In the genomic region with DNA sequence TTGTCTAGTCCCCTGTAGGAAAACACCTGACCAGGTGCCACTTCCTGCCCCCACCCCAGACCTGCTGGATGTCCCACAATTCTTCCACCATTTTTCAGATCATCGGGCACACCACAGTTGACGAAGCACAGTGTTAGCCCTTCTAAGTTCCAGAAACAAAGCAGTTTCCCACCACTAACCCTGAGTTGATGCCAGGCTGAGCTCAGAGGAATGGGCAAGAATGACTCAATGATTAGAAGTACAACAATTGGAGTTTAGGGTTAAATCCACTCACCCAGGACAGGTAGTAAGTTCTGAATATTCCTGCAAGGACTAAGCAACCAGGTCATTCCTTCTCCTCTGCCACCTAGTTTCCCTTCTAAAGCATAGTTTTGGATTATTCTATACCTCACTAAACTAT, we compare ENCODE assay signal across 16 cellular contexts.
DNase-seq lines count a peak whose midpoint lies in the region; ATAC-seq and TF ChIP-seq lines count a peak whose summit lies in the region.
"Had no signal": no experiment of that assay in that cellular context is flagged by ENCODE, and none has a peak within 500 bp of the region (broad histone marks: within the 10 kb centered on the region; RNA-seq: fewer than 3 reads in every experiment).

No MANE protein-coding gene starts in this region.

- DNase-seq in DND-41 (no peak), foreskin keratinocyte (no peak), kidney tubule cell (ENCODE audit: low spot score) (peak; percentile 69), H7 (no peak), glutamatergic neuron (no peak)
- DNase-seq in activated naive CD4-positive, alpha-beta T cell treated with anti-CD3 and anti-CD28 coated beads, Interleukin-2, amount 50 U/mL, for 16 hours: no peak
- DNase-seq: C1 segment of cervical spinal cord; Calu3; CD4-positive, alpha-beta memory T cell; COR-L47; DMS53; DMS79 treated with DMSO at 0.1 percent for 48 hours; HFFc6 had no signal

- H3K27me3 Mint-ChIP-seq in activated T-helper 17 cell treated with anti-CD3 and anti-CD28 coated beads, Interleukin-2, amount 50 U/mL, for 72 hours: no peaks in the 10 kb centered on the region
- no peaks in the 10 kb centered on the region for H3K27me3 Mint-ChIP-seq in glutamatergic neuron (ENCODE audit: unreplicated experiment)
- H3K27me3 Mint-ChIP-seq: CD4-positive, alpha-beta memory T cell had no signal

- H3K4me3 ChIP-seq in DND-41 (ENCODE audit: low read depth in 1 of 2, low read length in 2 of 2) (no peak overlapping the region), H7 (ENCODE audit: insufficient read depth, low read depth, low read length) (no peak overlapping the region)
- H3K4me3 ChIP-seq: GM23338, HAP-1 had no signal

- H3K9ac ChIP-seq in DND-41 (ENCODE audit: low read depth, low read length): no peak overlapping the region

- H3K4me1 Mint-ChIP-seq in activated T-helper 17 cell treated with anti-CD3 and anti-CD28 coated beads, Interleukin-2, amount 50 U/mL, for 72 hours: no peaks in the 10 kb centered on the region
- H3K4me1 Mint-ChIP-seq in glutamatergic neuron (ENCODE audit: low read depth, unreplicated experiment): no peaks in the 10 kb centered on the region
- H3K4me1 Mint-ChIP-seq: GM23338 had no signal

- H4K20me1 ChIP-seq in DND-41 (ENCODE audit: insufficient read depth, low read length): no peaks in the 10 kb centered on the region

- no peaks in the 10 kb centered on the region for H3K36me3 Mint-ChIP-seq in activated T-helper 17 cell treated with anti-CD3 and anti-CD28 coated beads, Interleukin-2, amount 50 U/mL, for 72 hours (ENCODE audit: low read depth)
- no peaks in the 10 kb centered on the region for H3K36me3 Mint-ChIP-seq in glutamatergic neuron (ENCODE audit: unreplicated experiment)
- H3K36me3 Mint-ChIP-seq: CD4-positive, alpha-beta memory T cell had no signal

- H3K79me2 ChIP-seq in DND-41 (ENCODE audit: insufficient read depth, low read length): no peaks in the 10 kb centered on the region

- H3K4me1 ChIP-seq in DND-41 (ENCODE audit: insufficient read depth, low read length): no peaks in the 10 kb centered on the region; the same call in 1 of the 2 replicates
- H3K4me1 ChIP-seq in foreskin keratinocyte: peaks cover 17% of the 10 kb centered on the region
- H3K4me1 ChIP-seq: HAP-1 had no signal

- no peaks in the 10 kb centered on the region for H3K9me3 ChIP-seq in DND-41 (ENCODE audit: insufficient read depth, low read length, severe bottlenecking)
- H3K9me3 ChIP-seq: HAP-1 had no signal

- ATAC-seq in DND-41 (ENCODE audit: insufficient read depth, low read depth): no peak; the same call in 2 of the 3 replicates
- ATAC-seq in activated T-helper 17 cell treated with anti-CD3 and anti-CD28 coated beads, Interleukin-2, amount 50 U/mL, for 72 hours (replicated peaks): no peak
- ATAC-seq in foreskin keratinocyte: no peak
- ATAC-seq: GM23338 had no signal

- no peak overlapping the region for H3K4me3 Mint-ChIP-seq in activated T-helper 17 cell treated with anti-CD3 and anti-CD28 coated beads, Interleukin-2, amount 50 U/mL, for 72 hours
- no peak overlapping the region for H3K4me3 Mint-ChIP-seq in glutamatergic neuron (ENCODE audit: unreplicated experiment)
- H3K4me3 Mint-ChIP-seq: CD4-positive, alpha-beta memory T cell; GM23338; HFFc6 had no signal

- TF ChIP-seq CTCF in DND-41 (IDR thresholded peaks at IDR 0.05; ENCODE audit: borderline replicate concordance, extremely low read depth, low read length, poor library complexity, severe bottlenecking) (no peak), foreskin keratinocyte (conservative IDR thresholded peaks at IDR 0.05) (no peak), glutamatergic neuron (IDR thresholded peaks at IDR 0.05; ENCODE audit: partially characterized antibody, unreplicated experiment) (no peak)

- no peaks in the 10 kb centered on the region for H3K27me3 ChIP-seq in DND-41 (ENCODE audit: insufficient read depth, low read length, poor library complexity)
- H3K27me3 ChIP-seq in foreskin keratinocyte: no peaks in the 10 kb centered on the region
- H3K27me3 ChIP-seq in H7 (ENCODE audit: control insufficient read depth, insufficient read depth, low read length): no peaks in the 10 kb centered on the region

- H2AFZ ChIP-seq in DND-41 (ENCODE audit: low read depth, low read length): 0 out of 2 replicates have a peak overlapping the region, but pooled peaks have one; percentile 13
- H2AFZ ChIP-seq: GM23338 had no signal

- no peak overlapping the region for H3K4me2 ChIP-seq in DND-41 (ENCODE audit: insufficient read depth, low read length)
- H3K4me2 ChIP-seq: GM23338 had no signal

- H3K27ac ChIP-seq in DND-41 (ENCODE audit: low read length) (no peak overlapping the region), foreskin keratinocyte (peak overlapping the region; percentile 73)

- H3K27ac Mint-ChIP-seq in activated T-helper 17 cell treated with anti-CD3 and anti-CD28 coated beads, Interleukin-2, amount 50 U/mL, for 72 hours: peak overlapping the region; percentile 36
- H3K27ac Mint-ChIP-seq in glutamatergic neuron (ENCODE audit: unreplicated experiment): no peak overlapping the region
- H3K27ac Mint-ChIP-seq: GM23338, HFFc6 had no signal

- H3K36me3 ChIP-seq in DND-41 (ENCODE audit: insufficient read depth, low read length) (no peaks in the 10 kb centered on the region), H7 (replicated peaks; ENCODE audit: control insufficient read depth, insufficient read depth, low read length) (no peaks in the 10 kb centered on the region)
- H3K36me3 ChIP-seq: HAP-1 had no signal

- no peaks in the 10 kb centered on the region for H3K9me3 Mint-ChIP-seq in activated T-helper 17 cell treated with anti-CD3 and anti-CD28 coated beads, Interleukin-2, amount 50 U/mL, for 72 hours
- no peaks in the 10 kb centered on the region for H3K9me3 Mint-ChIP-seq in glutamatergic neuron (ENCODE audit: unreplicated experiment)
- H3K9me3 Mint-ChIP-seq: GM23338 had no signal
